Comparison of ENCODE assay signal across 23 cellular contexts in the genomic region with DNA sequence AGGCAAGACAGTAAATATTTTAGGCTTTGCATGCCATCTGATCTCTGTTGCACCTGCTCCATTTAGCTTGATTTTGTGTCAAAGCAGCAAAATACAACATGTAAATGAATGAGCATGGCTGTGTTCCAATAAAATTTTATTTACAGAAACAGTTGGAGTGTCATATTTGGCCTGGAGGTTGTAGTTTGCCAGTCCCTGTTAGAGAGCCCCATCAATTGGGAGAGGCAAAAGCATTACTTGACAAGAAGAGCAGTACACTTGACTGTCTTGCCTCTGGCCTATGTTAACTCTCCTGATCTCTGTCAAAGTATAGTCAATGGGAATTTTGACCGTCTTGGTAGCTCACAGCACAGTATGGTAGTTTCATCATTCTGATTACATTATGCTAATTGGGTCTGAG. TPM values are rescaled to one million over a fixed set of nuclear protein-coding genes. Genes with fewer than 3 reads are reported as not detected.
DNase-seq lines count a peak whose midpoint lies in the region; ATAC-seq lines count a peak whose summit lies in the region.
"Had no signal": no experiment of that assay in that cellular context is flagged by ENCODE, and none has a peak within 500 bp of the region (broad histone marks: within the 10 kb centered on the region; RNA-seq: fewer than 3 reads in every experiment).

No MANE protein-coding gene starts in this region.

- no peaks in the 10 kb centered on the region for H3K4me1 Mint-ChIP-seq in activated T-cell treated with anti-CD3 and anti-CD28 coated beads, Interleukin-2, amount 50 U/mL, for 72 hours (ENCODE audit: low read depth)
- H3K4me1 Mint-ChIP-seq: B cell; CD8-positive, alpha-beta memory T cell; T-helper 17 cell had no signal

- no peak for ATAC-seq in activated T-cell treated with anti-CD3 and anti-CD28 coated beads, Interleukin-2, amount 50 U/mL, for 72 hours (replicated peaks in 1 of 2)
- ATAC-seq: HCT116, Right ventricle myocardium inferior, SK-N-SH treated with all-trans-retinoic acid at 6 μM for 48 hours, T-helper 17 cell had no signal

- H3K27me3 Mint-ChIP-seq in activated T-cell treated with anti-CD3 and anti-CD28 coated beads, Interleukin-2, amount 50 U/mL, for 72 hours (ENCODE audit: low read depth): no peaks in the 10 kb centered on the region

- H3K9me3 Mint-ChIP-seq in activated T-cell treated with anti-CD3 and anti-CD28 coated beads, Interleukin-2, amount 50 U/mL, for 72 hours: no peaks in the 10 kb centered on the region
- H3K9me3 Mint-ChIP-seq: CD8-positive, alpha-beta memory T cell had no signal

- H3K36me3 Mint-ChIP-seq in activated T-cell treated with anti-CD3 and anti-CD28 coated beads, Interleukin-2, amount 50 U/mL, for 72 hours (ENCODE audit: insufficient read depth in 2 of 2): no peaks in the 10 kb centered on the region
- H3K36me3 Mint-ChIP-seq: CD8-positive, alpha-beta memory T cell had no signal

- DNase-seq in DMS79 treated with DMSO at 0.1 percent for 48 hours (lab: John Stamatoyannopoulos, UW): peak; percentile 11
- no peak for DNase-seq in DMS79 (lab: John Stamatoyannopoulos, UW)
- peak; percentile 2 for DNase-seq in NCI-H748 (lab: John Stamatoyannopoulos, UW; ENCODE audit: unreplicated experiment)
- no peak for DNase-seq in NCI-H748 treated with DMSO at 0.1 percent for 48 hours (lab: John Stamatoyannopoulos, UW)
- peak; percentile 7 for DNase-seq in NCI-H69 (lab: John Stamatoyannopoulos, UW)
- DNase-seq in activated T-cell treated with anti-CD3 and anti-CD28 coated beads, Interleukin-2, amount 50 U/mL, for 72 hours: no peak
- DNase-seq in NCI-H187 treated with DMSO at 0.1 percent for 48 hours (lab: John Stamatoyannopoulos, UW): no peak
- DNase-seq: Calu3; CD8-positive, alpha-beta memory T cell; NCI-H1048; NCI-H1694; NCI-H446 treated with DMSO at 0.1 percent for 48 hours; NCI-H774; PC-9; SJCRH30; T-helper 17 cell had no signal

- H3K27ac Mint-ChIP-seq in activated T-cell treated with anti-CD3 and anti-CD28 coated beads, Interleukin-2, amount 50 U/mL, for 72 hours: no peak overlapping the region
- H3K27ac Mint-ChIP-seq: B cell; CD8-positive, alpha-beta memory T cell; T-helper 17 cell had no signal

- no peak overlapping the region for H3K4me3 Mint-ChIP-seq in activated T-cell treated with anti-CD3 and anti-CD28 coated beads, Interleukin-2, amount 50 U/mL, for 72 hours
- H3K4me3 Mint-ChIP-seq: B cell; CD8-positive, alpha-beta memory T cell; T-helper 17 cell had no signal

RNA-seq across cellular contexts. Expression of a gene that starts 35.4 kb away (rescaled TPM):
- not detected for total RNA-seq in activated T-cell treated with anti-CD3 and anti-CD28 coated beads, Interleukin-2, amount 50 U/mL, for 72 hours
- total RNA-seq: B cell; Calu3; CD8-positive, alpha-beta memory T cell; H4; HT-29; PC-9; Right ventricle myocardium inferior; RPMI7951; SJCRH30; T-helper 17 cell had no signal

Comparison
In these comparisons a context has a peak if more than half of its experiments do, and no peak if none do; other contexts are left out.
1. DNase-seq: peak in DMS79 treated with DMSO at 0.1 percent for 48 hours (single experiment), NCI-H748 (single experiment) and NCI-H69 (single experiment); none in DMS79 (single experiment), NCI-H748 treated with DMSO at 0.1 percent for 48 hours (single experiment), activated T-cell treated with anti-CD3 and anti-CD28 coated beads, Interleukin-2, amount 50 U/mL, for 72 hours (0 of 2) and NCI-H187 treated with DMSO at 0.1 percent for 48 hours (single experiment).